ENCODE assay signal across 1 cellular context in genomic region chr4:79827283-79827682, GRCh38.
TF ChIP-seq lines count a peak whose summit lies in the region.

No MANE protein-coding gene starts in this region.

TF ChIP-seq in H1, 55 proteins besides CTCF, POLR2A, EP300 and RAD21 (continued from another document):
- no peak for TF ChIP-seq SIN3A (conservative IDR thresholded peaks at IDR 0.05 in 1 of 2, IDR thresholded peaks at IDR 0.05 in 1 of 2; ENCODE audit: low read depth in 1 of 2, low read length in 2 of 2)
- no peak for TF ChIP-seq CTBP2 (IDR thresholded peaks at IDR 0.05; ENCODE audit: borderline replicate concordance, insufficient read depth, insufficient read length, low read length)
- TF ChIP-seq TAF7 (optimal IDR thresholded peaks at IDR 0.05; ENCODE audit: borderline replicate concordance, low read depth, low read length): no peak
- no peak for TF ChIP-seq ZNF274 (IDR thresholded peaks at IDR 0.05; ENCODE audit: borderline replicate concordance, extremely low read depth, low read length)
TF ChIP-seq in H1: peak in this region for 0.
